Comparison of ENCODE assay signal across 17 cellular contexts in genomic region chr11:102798012-102798746, GRCh38. TPM values are rescaled to one million over a fixed set of nuclear protein-coding genes. Genes with fewer than 3 reads are reported as not detected.
DNase-seq lines count a peak whose midpoint lies in the region; ATAC-seq and TF ChIP-seq lines count a peak whose summit lies in the region.
"Had no signal": no experiment of that assay in that cellular context is flagged by ENCODE, and none has a peak within 500 bp of the region (broad histone marks: within the 10 kb centered on the region; RNA-seq: fewer than 3 reads in every experiment).

Gene MMP1, minus strand, starts transcription at chr11:102798160. Its CDS starts 68 bp downstream, at chr11:102798092.

- DNase-seq in A673 (ENCODE audit: low spot score) (peak; percentile 77), HFF-Myc (ENCODE audit: extremely low read depth, low read depth) (no peak), astrocyte of the hippocampus (ENCODE audit: low read depth, low spot score) (peak; percentile 17), hepatic stellate cell (ENCODE audit: low spot score) (peak; percentile 20), NCI-H1092 (lab: John Stamatoyannopoulos, UW) (no peak), ACHN (no peak)
- DNase-seq: activated CD8-positive, alpha-beta T cell treated with anti-CD3 and anti-CD28 coated beads, Interleukin-2, amount 10 ng/mL, durations not matched to agents 7 days and 5 days; activated naive CD4-positive, alpha-beta T cell; glutamatergic neuron; NCI-H1048; OCI-M1; stimulated activated CD4-positive, alpha-beta T cell treated with anti-CD3 and anti-CD28 coated beads, Interleukin-15, amount 100 ng/mL, for 24 hours had no signal

- intact Hi-C loops in A673 (cut with micrococcal nuclease; ENCODE audit: unreplicated experiment) = no loop called here

- CTCF ChIA-PET in A673 (lab: Charles Lee) = interaction anchor here (0.8 kb wide), 1 partner anchor 238 kb away, joined by 4 read pairs; no protein-coding TSS in a partner anchor

- TF ChIP-seq CTCF in A673 (conservative IDR thresholded peaks at IDR 0.05; ENCODE audit: low read depth, low read length) (no peak), HFF-Myc (IDR thresholded peaks at IDR 0.05; ENCODE audit: low read depth, low read length, missing control alignments) (no peak)

- peak within 1 kb of the TSS; percentile 6 for H3K27ac ChIP-seq in A673 (ENCODE audit: low read depth, low read length, poor library complexity, severe bottlenecking)
- H3K27ac ChIP-seq: A549, HL-60, neutrophil had no signal

- no peaks in the 10 kb centered on the region for H3K9me3 ChIP-seq in A673 (ENCODE audit: low read depth, low read length, poor library complexity, severe bottlenecking)
- H3K9me3 ChIP-seq: A549, neutrophil had no signal

- ATAC-seq in HG03378 (IDR thresholded peaks at IDR 0.05; ENCODE audit: unreplicated experiment) (no peak), GM19324 (IDR thresholded peaks at IDR 0.05; ENCODE audit: low FRiP score, unreplicated experiment) (no peak)
- ATAC-seq: A549; activated CD8-positive, alpha-beta T cell treated with anti-CD3 and anti-CD28 coated beads, Interleukin-2, amount 10 ng/mL, durations not matched to agents 7 days and 5 days had no signal

- H3K4me1 ChIP-seq in A673 (ENCODE audit: insufficient read depth, low read length, poor library complexity, severe bottlenecking) = peaks cover 16% of the 10 kb centered on the region
- H3K4me1 ChIP-seq: A549 had no signal

- H3K4me3 ChIP-seq in A673 (ENCODE audit: low read depth, low read length, poor library complexity, severe bottlenecking) = no peak within 1 kb of the TSS
- H3K4me3 ChIP-seq in HFF-Myc (replicated peaks; ENCODE audit: low read depth, low read length) = peak within 1 kb of the TSS; percentile 8; the same call in 1 of the 2 replicates
- H3K4me3 ChIP-seq: A549 had no signal

- no TSS peak for BruUV-seq in A673 (replicated peaks; lab: Mats Ljungman, UMichigan)

- POLR2A ChIA-PET in A673 (lab: Charles Lee; ENCODE audit: low non-redundant PET) = no interaction called here

- H3K36me3 ChIP-seq in A673 (ENCODE audit: insufficient read depth, low read length, poor library complexity, severe bottlenecking) = no peaks in the 10 kb centered on the region
- H3K36me3 ChIP-seq: neutrophil had no signal

- in situ Hi-C loops in ACHN (cut with HindIII; ENCODE audit: low pct_ligation_motif_present, low pct_unique_long_range_greater_than_20kb, low sequenced_read_pairs) = no loop called here

- no peaks in the 10 kb centered on the region for H3K27me3 ChIP-seq in A673 (replicated peaks; ENCODE audit: insufficient read depth, low read depth, low read length, poor library complexity)

RNA-seq across cellular contexts. Expression of gene MMP1, which starts in this region (rescaled TPM):
- 610 and 815 TPM in 2 replicates for total RNA-seq in A673 (2021)
- total RNA-seq: activated CD8-positive, alpha-beta T cell treated with anti-CD3 and anti-CD28 coated beads, Interleukin-2, amount 10 ng/mL, durations not matched to agents 7 days and 5 days had no signal

Comparison
In these comparisons a context has a peak if more than half of its experiments do, and no peak if none do; other contexts are left out.
1. DNase-seq: peak in A673 (single experiment), astrocyte of the hippocampus (single experiment) and hepatic stellate cell (single experiment); none in HFF-Myc (single experiment), NCI-H1092 (single experiment) and ACHN (single experiment).